In genomic region chr5:15499528-15500325, GRCh38 we compare ENCODE assay signal across 8 cellular contexts. TPM values are rescaled to one million over a fixed set of nuclear protein-coding genes. Genes with fewer than 3 reads are reported as not detected.
DNase-seq lines count a peak whose midpoint lies in the region; ATAC-seq and TF ChIP-seq lines count a peak whose summit lies in the region.

FBXL7 (plus strand) TSS chr5:15500180.

- H2BK15ac ChIP-seq in neuronal stem cell (ENCODE audit: low read length): no peak within 1 kb of the TSS

- H3K27ac ChIP-seq in AG04450 (ENCODE audit: low read depth, low read length) (no peak within 1 kb of the TSS), SK-N-SH (ENCODE audit: low read depth in 2 of 2, low read length in 1 of 2) (peak within 1 kb of the TSS; percentile 62 to 87), neuronal stem cell (replicated peaks; ENCODE audit: low read length) (peak within 1 kb of the TSS; percentile 52)

- H2AK5ac ChIP-seq in neuronal stem cell (ENCODE audit: low read depth, low read length): peak within 1 kb of the TSS; percentile 91

- POLR2A ChIA-PET in AG04450 (lab: Yijun Ruan, JAX) (no interaction called here), SK-N-SH (lab: Yijun Ruan, JAX) (interaction anchor here (0.9 kb wide), 1 partner anchor 459 kb away, joined by 3 read pairs; no protein-coding TSS in a partner anchor)

- H3K27me3 Mint-ChIP-seq in activated T-helper 17 cell treated with anti-CD3 and anti-CD28 coated beads, Interleukin-2, amount 50 U/mL, for 72 hours: peaks cover 19% of the 10 kb centered on the region

- peaks cover 3% of the 10 kb centered on the region for H3K27me3 ChIP-seq in AG04450 (ENCODE audit: control insufficient read depth, insufficient read depth, low read length)
- H3K27me3 ChIP-seq in SK-N-SH (ENCODE audit: insufficient read depth): no peaks in the 10 kb centered on the region
- H3K27me3 ChIP-seq in neuronal stem cell (ENCODE audit: control insufficient read depth in 3 of 3, insufficient read depth in 3 of 3, low read depth in 1 of 3, low read length in 3 of 3): peaks cover 0 to 40% (median 0%) of the 10 kb centered on the region in 3 experiments

- H4K20me1 ChIP-seq in SK-N-SH (ENCODE audit: insufficient read depth): 0 out of 2 replicates have a peak, but pooled peaks cover 4% of the 10 kb centered on the region

- no peak within 1 kb of the TSS for H4K91ac ChIP-seq in neuronal stem cell (ENCODE audit: low read depth, low read length, poor library complexity)

- peaks cover 40% of the 10 kb centered on the region for H3K79me2 ChIP-seq in SK-N-SH (ENCODE audit: insufficient read depth)

- no peaks in the 10 kb centered on the region for H3K4me1 Mint-ChIP-seq in activated T-helper 17 cell treated with anti-CD3 and anti-CD28 coated beads, Interleukin-2, amount 50 U/mL, for 72 hours

- H2BK120ac ChIP-seq in neuronal stem cell (ENCODE audit: low read depth, low read length): no peak within 1 kb of the TSS

- H3K79me1 ChIP-seq in neuronal stem cell (ENCODE audit: low read depth, low read length): peaks cover 4% of the 10 kb centered on the region

- no peak within 1 kb of the TSS for H3K4ac ChIP-seq in neuronal stem cell (ENCODE audit: low read length)

- WGBS in SK-N-SH (ENCODE audit: low lambda C conversion rate): 3% methylated on average over 14 of the region's 61 CpGs
- WGBS in neuronal stem cell (ENCODE audit: extremely low coverage in 2 of 2, insufficient read length in 2 of 2, insufficient replicate concordance in 1 of 2), 2 donors: no CpG with 5 or more reads among the region's 61 CpGs

- H4K8ac ChIP-seq in neuronal stem cell (ENCODE audit: low read depth, low read length): peak within 1 kb of the TSS; percentile 8

- no peaks in the 10 kb centered on the region for H3K9me3 ChIP-seq in AG04450 (ENCODE audit: control insufficient read depth, insufficient read depth, low read length)
- no peaks in the 10 kb centered on the region for H3K9me3 ChIP-seq in SK-N-SH
- no peaks in the 10 kb centered on the region for H3K9me3 ChIP-seq in neuronal stem cell (replicated peaks in 1 of 2; ENCODE audit: control insufficient read depth in 2 of 2, insufficient read depth in 1 of 2, low read depth in 1 of 2, low read length in 2 of 2)

- H3K9me3 Mint-ChIP-seq in activated T-helper 17 cell treated with anti-CD3 and anti-CD28 coated beads, Interleukin-2, amount 50 U/mL, for 72 hours: peaks cover 4% of the 10 kb centered on the region

- H3K23ac ChIP-seq in neuronal stem cell (ENCODE audit: low read depth, low read length, poor library complexity): peak within 1 kb of the TSS; percentile 52

- no peak within 1 kb of the TSS for H2BK12ac ChIP-seq in neuronal stem cell (ENCODE audit: low read length)

- peak within 1 kb of the TSS; percentile 76; the same call in 1 of the 2 replicates for H3K9ac ChIP-seq in SK-N-SH
- peak within 1 kb of the TSS; percentile 97 for H3K9ac ChIP-seq in neuronal stem cell (ENCODE audit: low read depth, low read length, poor library complexity)

- no peaks in the 10 kb centered on the region for H3K9me2 ChIP-seq in SK-N-SH

- peak within 1 kb of the TSS; percentile 95 for H2BK5ac ChIP-seq in neuronal stem cell (ENCODE audit: low read length)

- CTCF ChIA-PET in AG04450 (lab: Charles Lee) (no interaction called here), SK-N-SH (lab: Yijun Ruan, JAX) (interaction anchor here (0.8 to 2.7 kb wide), 7 partner anchors 10 to 957 kb away, joined by 3 to 6 read pairs (median 3); no protein-coding TSS in a partner anchor)

- no peak within 1 kb of the TSS for H3K27ac Mint-ChIP-seq in activated T-helper 17 cell treated with anti-CD3 and anti-CD28 coated beads, Interleukin-2, amount 50 U/mL, for 72 hours

- peak within 1 kb of the TSS; percentile 81 for H3K4me3 ChIP-seq in AG04450 (ENCODE audit: low read depth, low read length)
- H3K4me3 ChIP-seq in SK-N-SH (ENCODE audit: low read depth in 2 of 2, low read length in 1 of 2): peak within 1 kb of the TSS; percentile 79 to 96
- peak within 1 kb of the TSS; percentile 89 to 100 for H3K4me3 ChIP-seq in neuronal stem cell (ENCODE audit: low read length in 2 of 2)

- TF ChIP-seq CTCF in AG04450 (IDR thresholded peaks at IDR 0.05; ENCODE audit: low read depth, low read length) (0 out of 2 replicates have a peak, but pooled peaks have one; percentile 20), SK-N-SH (IDR thresholded peaks at IDR 0.05) (no peak)

- ATAC-seq in GM21825 (IDR thresholded peaks at IDR 0.05; ENCODE audit: unreplicated experiment): no peak
- ATAC-seq in activated T-helper 17 cell treated with anti-CD3 and anti-CD28 coated beads, Interleukin-2, amount 50 U/mL, for 72 hours (replicated peaks): no peak

- no peak within 1 kb of the TSS for H3K4me3 Mint-ChIP-seq in activated T-helper 17 cell treated with anti-CD3 and anti-CD28 coated beads, Interleukin-2, amount 50 U/mL, for 72 hours

- peak; percentile 54 for TF ChIP-seq RAD21 in SK-N-SH (IDR thresholded peaks at IDR 0.05; ENCODE audit: low read length)

- H3K4me2 ChIP-seq in SK-N-SH (peak within 1 kb of the TSS; percentile 82), neuronal stem cell (ENCODE audit: insufficient read depth, low read length, poor library complexity, severe bottlenecking) (peak within 1 kb of the TSS; percentile 87)

- peaks cover 5 to 7% of the 10 kb centered on the region in 2 experiments for H3K36me3 ChIP-seq in SK-N-SH (replicated peaks in 1 of 2; ENCODE audit: control insufficient read depth in 1 of 2, insufficient read depth in 2 of 2, low read length in 1 of 2)
- peaks cover 0 to 8% of the 10 kb centered on the region in 2 donors for H3K36me3 ChIP-seq in neuronal stem cell (replicated peaks in 1 of 2; ENCODE audit: control insufficient read depth in 2 of 2, insufficient read depth in 2 of 2, low read length in 2 of 2)

- TF ChIP-seq EP300 in SK-N-SH (IDR thresholded peaks at IDR 0.05; ENCODE audit: borderline replicate concordance in 1 of 2, low read depth in 1 of 2, low read length in 1 of 2): no peak

- H2AFZ ChIP-seq in SK-N-SH (ENCODE audit: low read depth) (peak within 1 kb of the TSS; percentile 96), neuronal stem cell (ENCODE audit: low read length) (peak within 1 kb of the TSS; percentile 98)

- DNase-seq in AG04450 (ENCODE audit: low read depth, low spot score) (peak; percentile 41), HCEC 1CT (peak; percentile 87), SK-N-SH (peak; percentile 90), glomerular endothelial cell (ENCODE audit: extremely low read depth, low read depth, low spot score) (no peak), neuronal stem cell (ENCODE audit: low spot score) (peak; percentile 71), cerebellar nuclear complex (lab: John Stamatoyannopoulos, UW) (no peak)

- peak within 1 kb of the TSS; percentile 99 for H3K18ac ChIP-seq in neuronal stem cell (ENCODE audit: low read length)

- peaks cover 6% of the 10 kb centered on the region for H3F3A ChIP-seq in SK-N-SH (replicated peaks; ENCODE audit: insufficient read depth)

- peak within 1 kb of the TSS; percentile 98 for H3K14ac ChIP-seq in neuronal stem cell (ENCODE audit: low read length)

- peaks cover 0 to 15% of the 10 kb centered on the region in 2 experiments; a peak in 2 of 4 replicates for H3K4me1 ChIP-seq in SK-N-SH (ENCODE audit: control insufficient read depth in 1 of 2, insufficient read depth in 2 of 2, low read depth in 1 of 2, low read length in 1 of 2)
- peaks cover 4 to 12% of the 10 kb centered on the region in 2 donors for H3K4me1 ChIP-seq in neuronal stem cell (ENCODE audit: control insufficient read depth in 2 of 2, insufficient read depth in 1 of 2, low read depth in 1 of 2, low read length in 2 of 2)

- no peaks in the 10 kb centered on the region for H3K36me3 Mint-ChIP-seq in activated T-helper 17 cell treated with anti-CD3 and anti-CD28 coated beads, Interleukin-2, amount 50 U/mL, for 72 hours (ENCODE audit: low read depth)

TF ChIP-seq in SK-N-SH, 30 proteins besides CTCF, POLR2A, EP300 and RAD21 (continues in another document):
- TF ChIP-seq SMC3 (IDR thresholded peaks at IDR 0.05; ENCODE audit: low read depth, low read length) (peak; percentile 27; the same call in 1 of the 2 replicates), FOSL2 (IDR thresholded peaks at IDR 0.05; ENCODE audit: borderline replicate concordance, low read depth) (no peak), RCOR1 (IDR thresholded peaks at IDR 0.05; ENCODE audit: low read length) (peak; percentile 11; the same call in 1 of the 2 replicates), MXI1 (IDR thresholded peaks at IDR 0.05; ENCODE audit: low read depth, low read length) (0 out of 2 replicates have a peak, but pooled peaks have one; percentile 40), GABPA (IDR thresholded peaks at IDR 0.05; ENCODE audit: low read depth) (0 out of 2 replicates have a peak, but pooled peaks have one; percentile 8), NFIC (IDR thresholded peaks at IDR 0.05; ENCODE audit: borderline replicate concordance) (no peak)

RNA-seq across cellular contexts. Expression of gene FBXL7, which starts in this region (rescaled TPM):
- polyA plus RNA-seq in AG04450 (2011; rRNA removed): 10.4 and 11.7 TPM in 2 replicates
- polyA minus RNA-seq in AG04450 (2011; rRNA and poly(A)+ RNA removed): 15.6 and 18.1 TPM in 2 replicates
- 6.3 and 7.0 TPM in 2 replicates for polyA plus RNA-seq in SK-N-SH (2012; rRNA removed)
- 4.8 and 6.2 TPM in 2 replicates for polyA plus RNA-seq in SK-N-SH (2012; cell fraction: cytosol; rRNA removed)
- polyA plus RNA-seq in SK-N-SH (2012; cell fraction: nucleus; rRNA removed): 13.9 and 18.0 TPM in 2 replicates
- total RNA-seq in glomerular endothelial cell: 26.4 and 41.9 TPM in 2 replicates
- polyA plus RNA-seq in neuronal stem cell (2013, experiment 1 of 2): 25.4 TPM
- polyA plus RNA-seq in neuronal stem cell (2013, experiment 2 of 2): 25.6 TPM
- not detected for total RNA-seq in activated T-helper 17 cell treated with anti-CD3 and anti-CD28 coated beads, Interleukin-2, amount 50 U/mL, for 72 hours

Comparison
In these comparisons a context has a peak if more than half of its experiments do, and no peak if none do; other contexts are left out.
1. RNA of gene FBXL7 (total RNA-seq): 26.4 to 41.9 TPM in glomerular endothelial cell; not detected in activated T-helper 17 cell treated with anti-CD3 and anti-CD28 coated beads, Interleukin-2, amount 50 U/mL, for 72 hours; every median in the first group is over 10 times any median in the second.
2. DNase-seq: peak in AG04450 (single experiment), HCEC 1CT (single experiment), SK-N-SH (single experiment) and neuronal stem cell (single experiment); none in glomerular endothelial cell (single experiment) and cerebellar nuclear complex (0 of 2).
3. Peak in every context shown above with its lines, with median percentiles within 50 percentile points of each other: H3K4me3 ChIP-seq.